Comparison of ENCODE assay signal across 17 cellular contexts in the genomic region with DNA sequence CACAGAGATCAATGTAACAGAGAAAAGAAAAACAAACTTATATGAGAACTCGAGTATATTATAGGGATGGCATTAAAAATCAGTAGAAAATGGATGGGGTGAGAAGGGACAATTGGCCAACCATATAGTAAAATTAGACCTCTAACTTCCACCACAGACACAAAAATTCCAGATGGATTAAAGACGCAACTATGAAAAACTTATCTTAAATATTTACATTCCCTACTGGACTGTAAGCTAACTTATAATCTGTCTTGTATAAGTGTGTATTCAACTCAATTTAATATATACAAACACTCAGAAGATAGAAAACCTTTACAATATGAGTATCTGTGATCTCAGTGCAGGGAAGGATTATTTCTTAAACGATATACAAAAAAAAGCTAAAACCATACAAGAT. TPM values are rescaled to one million over a fixed set of nuclear protein-coding genes. Genes with fewer than 3 reads are reported as not detected.
DNase-seq lines count a peak whose midpoint lies in the region; ATAC-seq, FAIRE-seq and TF ChIP-seq lines count a peak whose summit lies in the region.
"Had no signal": no experiment of that assay in that cellular context is flagged by ENCODE, and none has a peak within 500 bp of the region (broad histone marks: within the 10 kb centered on the region; RNA-seq: fewer than 3 reads in every experiment).

No MANE protein-coding gene starts in this region.

- peaks cover 7% of the 10 kb centered on the region; the same call in 1 of the 2 replicates for H4K20me1 ChIP-seq in DOHH2 (ENCODE audit: control insufficient read depth, insufficient read depth, low read depth, low read length)

- H3K27ac ChIP-seq in CD4-positive, CD25-positive, alpha-beta regulatory T cell (ENCODE audit: insufficient read depth, low read length, poor library complexity, severe bottlenecking): no peak overlapping the region
- no peak overlapping the region; the same call in 1 of the 2 replicates for H3K27ac ChIP-seq in DOHH2 (ENCODE audit: low read depth, low read length)
- no peak overlapping the region for H3K27ac ChIP-seq in muscle layer of duodenum (ENCODE audit: low read length)
- H3K27ac ChIP-seq: Peyer's patch had no signal

- H3K4me1 Mint-ChIP-seq in CD4-positive, CD25-positive, alpha-beta regulatory T cell: peaks cover 10 to 58% (median 30%) of the 10 kb centered on the region in 4 donors
- peaks cover 20% of the 10 kb centered on the region for H3K4me1 Mint-ChIP-seq in activated T-helper 2 cell treated with anti-CD3 and anti-CD28 coated beads, Interferon-gamma antibody, Interleukin-2, Interleukin-4, amounts not matched to agents 10 μg/mL and 5 μg/mL and 100 μg/mL, durations not matched to agents 14 hours and 24 hours and 36 hours (ENCODE audit: low read depth)

- intact Hi-C loops in activated T-helper 2 cell treated with anti-CD3 and anti-CD28 coated beads, Interferon-gamma antibody, Interleukin-2, Interleukin-4, amounts not matched to agents 10 μg/mL and 5 μg/mL and 100 μg/mL, durations not matched to agents 14 hours and 24 hours and 36 hours (cut with micrococcal nuclease): loop anchor here (10.0 kb wide), 2 partner anchors 713 to 903 kb away; partner anchors contain the start of gene EIF3J

- H3K9me2 ChIP-seq in DOHH2 (replicated peaks; ENCODE audit: control insufficient read depth, low read length): no peaks in the 10 kb centered on the region

- no peak for FAIRE-seq in urothelium cell line (lab: Jason Lieb, UNC)
- FAIRE-seq: G401.6 had no signal

- H3K4me2 ChIP-seq in DOHH2 (ENCODE audit: low read length): peak overlapping the region; percentile 57

- peaks cover 12% of the 10 kb centered on the region for H3F3A ChIP-seq in DOHH2 (ENCODE audit: control insufficient read depth, insufficient read depth)

- H3K79me2 ChIP-seq in DOHH2 (ENCODE audit: control insufficient read depth, low read length): peaks cover 98% of the 10 kb centered on the region

- no peak for DNase-seq in CD4-positive, CD25-positive, alpha-beta regulatory T cell
- DNase-seq in activated T-helper 2 cell treated with anti-CD3 and anti-CD28 coated beads, Interferon-gamma antibody, Interleukin-2, Interleukin-4, amounts not matched to agents 10 μg/mL and 5 μg/mL and 100 μg/mL, durations not matched to agents 14 hours and 24 hours and 36 hours (ENCODE audit: low spot score): no peak
- DNase-seq in G401 (ENCODE audit: low spot score): no peak
- DNase-seq in NCI-H1436 treated with DMSO at 0.1 percent for 48 hours (lab: John Stamatoyannopoulos, UW): no peak
- no peak for DNase-seq in urothelium cell line (ENCODE audit: low spot score)
- no peak for DNase-seq in OCI-M1 (lab: John Stamatoyannopoulos, UW)
- DNase-seq: activated CD4-positive, alpha-beta T cell treated with anti-CD3 and anti-CD28 coated beads for 48 hours; activated naive CD4-positive, alpha-beta T cell treated with anti-CD3 and anti-CD28 coated beads for 36 hours; KG1; NCI-H1694; NCI-H510A; Peyer's patch; posterior cingulate gyrus; stimulated activated CD4-positive, alpha-beta T cell treated with anti-CD3 and anti-CD28 coated beads, Interleukin-15, amount 100 ng/mL, for 24 hours had no signal

- H3K4me3 ChIP-seq in CD4-positive, CD25-positive, alpha-beta regulatory T cell (ENCODE audit: low read depth, low read length): peak overlapping the region; percentile 50
- H3K4me3 ChIP-seq in DOHH2 (ENCODE audit: low read length): peak overlapping the region; percentile 65
- peak overlapping the region; percentile 14 to 23 for H3K4me3 ChIP-seq in muscle layer of duodenum (ENCODE audit: low read depth in 1 of 2, low read length in 2 of 2)
- H3K4me3 ChIP-seq: Peyer's patch had no signal

- in situ Hi-C loops in G401 (cut with HindIII; ENCODE audit: low sequenced_read_pairs): no loop called here

- no peaks in the 10 kb centered on the region for H3K9me3 Mint-ChIP-seq in CD4-positive, CD25-positive, alpha-beta regulatory T cell
- no peaks in the 10 kb centered on the region for H3K9me3 Mint-ChIP-seq in activated T-helper 2 cell treated with anti-CD3 and anti-CD28 coated beads, Interferon-gamma antibody, Interleukin-2, Interleukin-4, amounts not matched to agents 10 μg/mL and 5 μg/mL and 100 μg/mL, durations not matched to agents 14 hours and 24 hours and 36 hours

- peaks cover 46% of the 10 kb centered on the region for H3K4me1 ChIP-seq in CD4-positive, CD25-positive, alpha-beta regulatory T cell (ENCODE audit: control insufficient read depth, insufficient read depth, low read length, poor library complexity, severe bottlenecking)
- H3K4me1 ChIP-seq in DOHH2 (ENCODE audit: control insufficient read depth, low read length) (peaks cover 56% of the 10 kb centered on the region), muscle layer of duodenum (ENCODE audit: control insufficient read depth in 1 of 2, insufficient read depth in 2 of 2, low read length in 2 of 2) (peaks cover 5 to 26% of the 10 kb centered on the region in 2 donors)

- peak overlapping the region; percentile 54 to 93 (median 76) for H3K4me3 Mint-ChIP-seq in CD4-positive, CD25-positive, alpha-beta regulatory T cell
- peak overlapping the region; percentile 44 for H3K4me3 Mint-ChIP-seq in activated T-helper 2 cell treated with anti-CD3 and anti-CD28 coated beads, Interferon-gamma antibody, Interleukin-2, Interleukin-4, amounts not matched to agents 10 μg/mL and 5 μg/mL and 100 μg/mL, durations not matched to agents 14 hours and 24 hours and 36 hours (ENCODE audit: low read depth)
- H3K4me3 Mint-ChIP-seq: activated naive CD4-positive, alpha-beta T cell treated with anti-CD3 and anti-CD28 coated beads for 36 hours had no signal

- peaks cover 7% of the 10 kb centered on the region for H3K36me3 Mint-ChIP-seq in CD4-positive, CD25-positive, alpha-beta regulatory T cell
- H3K36me3 Mint-ChIP-seq in activated T-helper 2 cell treated with anti-CD3 and anti-CD28 coated beads, Interferon-gamma antibody, Interleukin-2, Interleukin-4, amounts not matched to agents 10 μg/mL and 5 μg/mL and 100 μg/mL, durations not matched to agents 14 hours and 24 hours and 36 hours (ENCODE audit: low read depth): peaks cover 36% of the 10 kb centered on the region

- no peaks in the 10 kb centered on the region for H3K9me3 ChIP-seq in CD4-positive, CD25-positive, alpha-beta regulatory T cell (ENCODE audit: control insufficient read depth in 2 of 2, low read length in 2 of 2)
- H3K9me3 ChIP-seq in DOHH2 (ENCODE audit: control insufficient read depth, insufficient read depth, low read length): no peaks in the 10 kb centered on the region
- H3K9me3 ChIP-seq in muscle layer of duodenum (ENCODE audit: control insufficient read depth in 1 of 2, low read length in 2 of 2): no peaks in the 10 kb centered on the region
- H3K9me3 ChIP-seq: Peyer's patch had no signal

- no peak for ATAC-seq in CD4-positive, CD25-positive, alpha-beta regulatory T cell (ENCODE audit: low read depth in 2 of 2)

- H3K36me3 ChIP-seq in CD4-positive, CD25-positive, alpha-beta regulatory T cell (ENCODE audit: control insufficient read depth, insufficient read depth, low read length): peaks cover 13% of the 10 kb centered on the region
- H3K36me3 ChIP-seq in DOHH2 (ENCODE audit: control insufficient read depth, low read length): peaks cover 62% of the 10 kb centered on the region
- H3K36me3 ChIP-seq in muscle layer of duodenum (ENCODE audit: control insufficient read depth in 1 of 2, insufficient read depth in 2 of 2, low read length in 2 of 2): peaks cover 10% of the 10 kb centered on the region in 2 donors

- H3K27ac Mint-ChIP-seq in CD4-positive, CD25-positive, alpha-beta regulatory T cell: peak overlapping the region in 2 of 3 donors; percentile 5 to 23
- no peak overlapping the region for H3K27ac Mint-ChIP-seq in activated T-helper 2 cell treated with anti-CD3 and anti-CD28 coated beads, Interferon-gamma antibody, Interleukin-2, Interleukin-4, amounts not matched to agents 10 μg/mL and 5 μg/mL and 100 μg/mL, durations not matched to agents 14 hours and 24 hours and 36 hours
- H3K27ac Mint-ChIP-seq: activated naive CD4-positive, alpha-beta T cell treated with anti-CD3 and anti-CD28 coated beads for 36 hours had no signal

- no peaks in the 10 kb centered on the region for H3K27me3 Mint-ChIP-seq in CD4-positive, CD25-positive, alpha-beta regulatory T cell
- no peaks in the 10 kb centered on the region for H3K27me3 Mint-ChIP-seq in activated T-helper 2 cell treated with anti-CD3 and anti-CD28 coated beads, Interferon-gamma antibody, Interleukin-2, Interleukin-4, amounts not matched to agents 10 μg/mL and 5 μg/mL and 100 μg/mL, durations not matched to agents 14 hours and 24 hours and 36 hours (ENCODE audit: low read depth)

- TF ChIP-seq CTCF in DOHH2 (IDR thresholded peaks at IDR 0.05; ENCODE audit: low read depth, low read length, poor library complexity, severe bottlenecking): no peak

- no peaks in the 10 kb centered on the region for H3K27me3 ChIP-seq in CD4-positive, CD25-positive, alpha-beta regulatory T cell (ENCODE audit: control insufficient read depth, insufficient read depth, low read length)
- H3K27me3 ChIP-seq in DOHH2 (ENCODE audit: control insufficient read depth, low read length): no peaks in the 10 kb centered on the region
- no peaks in the 10 kb centered on the region for H3K27me3 ChIP-seq in muscle layer of duodenum (ENCODE audit: low read depth, low read length)
- H3K27me3 ChIP-seq: Peyer's patch had no signal

RNA-seq across cellular contexts. Expression of gene MFAP1, which starts 3.0 kb away (rescaled TPM):
- 17.1 TPM for total RNA-seq in CD4-positive, CD25-positive, alpha-beta regulatory T cell
- polyA plus RNA-seq in CD4-positive, CD25-positive, alpha-beta regulatory T cell: 10 to 100 TPM; 12.7 to 24.8 (median 16.5) TPM
- total RNA-seq in activated T-helper 2 cell treated with anti-CD3 and anti-CD28 coated beads, Interferon-gamma antibody, Interleukin-2, Interleukin-4, amounts not matched to agents 10 μg/mL and 5 μg/mL and 100 μg/mL, durations not matched to agents 14 hours and 24 hours and 36 hours: 43.7 and 44.3 TPM in 2 replicates
- total RNA-seq in G401 (2014; rRNA removed; shearing (Covaris generic)): 11.9 and 12.3 TPM in 2 replicates

RNA-seq across cellular contexts. Expression of gene WDR76, which starts 5.3 kb away (rescaled TPM):
- total RNA-seq in CD4-positive, CD25-positive, alpha-beta regulatory T cell: 13.9 TPM
- polyA plus RNA-seq in CD4-positive, CD25-positive, alpha-beta regulatory T cell: 10 to 100 TPM; 12.1 to 14.1 (median 12.4) TPM
- total RNA-seq in activated T-helper 2 cell treated with anti-CD3 and anti-CD28 coated beads, Interferon-gamma antibody, Interleukin-2, Interleukin-4, amounts not matched to agents 10 μg/mL and 5 μg/mL and 100 μg/mL, durations not matched to agents 14 hours and 24 hours and 36 hours: 67.8 and 71.0 TPM in 2 replicates
- 36.1 and 69.1 TPM in 2 replicates for total RNA-seq in G401 (2014; rRNA removed; shearing (Covaris generic))

RNA-seq across cellular contexts. Expression of gene HYPK, which starts 21.1 kb away (rescaled TPM):
- total RNA-seq in CD4-positive, CD25-positive, alpha-beta regulatory T cell: 19.7 TPM
- polyA plus RNA-seq in CD4-positive, CD25-positive, alpha-beta regulatory T cell: 10 to 100 TPM in 3 of 4 donors, 1 to 10 TPM in 1; 6.4 to 15.2 (median 11.8) TPM
- total RNA-seq in activated T-helper 2 cell treated with anti-CD3 and anti-CD28 coated beads, Interferon-gamma antibody, Interleukin-2, Interleukin-4, amounts not matched to agents 10 μg/mL and 5 μg/mL and 100 μg/mL, durations not matched to agents 14 hours and 24 hours and 36 hours: 23.6 and 24.3 TPM in 2 replicates
- 2.2 and 2.6 TPM in 2 replicates for total RNA-seq in G401 (2014; rRNA removed; shearing (Covaris generic))

RNA-seq across cellular contexts. Expression of gene SERINC4, which starts 21.5 kb away (rescaled TPM):
- not detected for total RNA-seq in CD4-positive, CD25-positive, alpha-beta regulatory T cell
- 1 to 10 TPM; 1.2 to 2.8 (median 2.3) TPM for polyA plus RNA-seq in CD4-positive, CD25-positive, alpha-beta regulatory T cell
- total RNA-seq in activated T-helper 2 cell treated with anti-CD3 and anti-CD28 coated beads, Interferon-gamma antibody, Interleukin-2, Interleukin-4, amounts not matched to agents 10 μg/mL and 5 μg/mL and 100 μg/mL, durations not matched to agents 14 hours and 24 hours and 36 hours: 0.28 and 0.57 TPM in 2 replicates
- total RNA-seq in G401 (2014; rRNA removed; shearing (Covaris generic)): not detected in 2 replicates
- total RNA-seq: Peyer's patch had no signal

RNA-seq across cellular contexts. Expression of gene SERF2, which starts 29.4 kb away (rescaled TPM):
- total RNA-seq in CD4-positive, CD25-positive, alpha-beta regulatory T cell: 400 TPM
- polyA plus RNA-seq in CD4-positive, CD25-positive, alpha-beta regulatory T cell: 1,000 to 10,000 TPM; 1,866 to 2,414 (median 2,080) TPM
- 580 and 598 TPM in 2 replicates for total RNA-seq in activated T-helper 2 cell treated with anti-CD3 and anti-CD28 coated beads, Interferon-gamma antibody, Interleukin-2, Interleukin-4, amounts not matched to agents 10 μg/mL and 5 μg/mL and 100 μg/mL, durations not matched to agents 14 hours and 24 hours and 36 hours
- total RNA-seq in G401 (2014; rRNA removed; shearing (Covaris generic)): 1,258 and 1,589 TPM in 2 replicates
